Comparison of ENCODE assay signal across 11 cellular contexts in genomic region chr19:7191946-7192691, GRCh38.
DNase-seq lines count a peak whose midpoint lies in the region; ATAC-seq and TF ChIP-seq lines count a peak whose summit lies in the region.
"Had no signal": no experiment of that assay in that cellular context is flagged by ENCODE, and none has a peak within 500 bp of the region (broad histone marks: within the 10 kb centered on the region; RNA-seq: fewer than 3 reads in every experiment).

No MANE protein-coding gene starts in this region.

- H3K4me3 ChIP-seq in uterus (no peak overlapping the region), heart right ventricle (no peak overlapping the region)
- H3K4me3 ChIP-seq: GM23338 had no signal

- H3K27ac ChIP-seq in uterus = peak overlapping the region; percentile 53 to 60
- peak overlapping the region in 3 of 10 donors; percentile 17 to 41 (median 36) for H3K27ac ChIP-seq in heart right ventricle

- no peak for TF ChIP-seq CTCF in uterus (IDR thresholded peaks at IDR 0.05)
- no peak for TF ChIP-seq CTCF in heart right ventricle (IDR thresholded peaks at IDR 0.05)

- TF ChIP-seq POLR2A in uterus (IDR thresholded peaks at IDR 0.05) = no peak

- H3K4me1 ChIP-seq in uterus (no peaks in the 10 kb centered on the region), heart right ventricle (peaks cover 8 to 52% (median 15%) of the 10 kb centered on the region in 9 donors)

- H3K9me3 ChIP-seq in uterus = no peaks in the 10 kb centered on the region
- no peaks in the 10 kb centered on the region for H3K9me3 ChIP-seq in heart right ventricle

- intact Hi-C loops in uterus (cut with DNase I; ENCODE audit: low total_unique reads) = no loop called here
- intact Hi-C loops in heart right ventricle (cut with DNase I) = loop anchor here in 1 of 10 donors (10.0 kb wide), 1 partner anchor 103 kb away; the partner anchor contains the start of gene INSR

- WGBS in heart right ventricle, 2 donors = 51% methylated on average over 7 of the region's 7 CpGs

- no peaks in the 10 kb centered on the region for H3K36me3 ChIP-seq in uterus
- H3K36me3 ChIP-seq in heart right ventricle = no peaks in the 10 kb centered on the region

- no peak for DNase-seq in activated CD4-positive, CD25-positive, alpha-beta regulatory T cell (lab: John Stamatoyannopoulos, UW)
- DNase-seq in T-helper 9 cell (peak; percentile 17), uterus (no peak), heart right ventricle (no peak), NCI-H2196 (lab: John Stamatoyannopoulos, UW; ENCODE audit: unreplicated experiment) (no peak)
- DNase-seq in central memory CD4-positive, alpha-beta T cell = peak; percentile 65
- DNase-seq: left cardiac atrium, NCI-H69 had no signal

- peak; percentile 47 to 62 for ATAC-seq in activated CD4-positive, CD25-positive, alpha-beta regulatory T cell treated with anti-CD3 and anti-CD28 coated beads, Interleukin-2, amount 50 U/mL, for 24 hours
- no peak for ATAC-seq in HG03095 (IDR thresholded peaks at IDR 0.05; ENCODE audit: unreplicated experiment)
- ATAC-seq in heart right ventricle = no peak
- ATAC-seq: GM23338, left cardiac atrium had no signal

- no peaks in the 10 kb centered on the region for H3K27me3 ChIP-seq in uterus
- no peaks in the 10 kb centered on the region for H3K27me3 ChIP-seq in heart right ventricle

Comparison
In these comparisons a context has a peak if more than half of its experiments do, and no peak if none do; other contexts are left out.
1. ATAC-seq: peak in activated CD4-positive, CD25-positive, alpha-beta regulatory T cell treated with anti-CD3 and anti-CD28 coated beads, Interleukin-2, amount 50 U/mL, for 24 hours (2 of 2); none in HG03095 (single experiment) and heart right ventricle (0 of 8).
2. DNase-seq: peak in T-helper 9 cell (single experiment) and central memory CD4-positive, alpha-beta T cell (single experiment); none in activated CD4-positive, CD25-positive, alpha-beta regulatory T cell (0 of 4), uterus (0 of 2), heart right ventricle (0 of 2) and NCI-H2196 (single experiment).